Comparison of ENCODE assay signal across 8 cellular contexts in the genomic region with DNA sequence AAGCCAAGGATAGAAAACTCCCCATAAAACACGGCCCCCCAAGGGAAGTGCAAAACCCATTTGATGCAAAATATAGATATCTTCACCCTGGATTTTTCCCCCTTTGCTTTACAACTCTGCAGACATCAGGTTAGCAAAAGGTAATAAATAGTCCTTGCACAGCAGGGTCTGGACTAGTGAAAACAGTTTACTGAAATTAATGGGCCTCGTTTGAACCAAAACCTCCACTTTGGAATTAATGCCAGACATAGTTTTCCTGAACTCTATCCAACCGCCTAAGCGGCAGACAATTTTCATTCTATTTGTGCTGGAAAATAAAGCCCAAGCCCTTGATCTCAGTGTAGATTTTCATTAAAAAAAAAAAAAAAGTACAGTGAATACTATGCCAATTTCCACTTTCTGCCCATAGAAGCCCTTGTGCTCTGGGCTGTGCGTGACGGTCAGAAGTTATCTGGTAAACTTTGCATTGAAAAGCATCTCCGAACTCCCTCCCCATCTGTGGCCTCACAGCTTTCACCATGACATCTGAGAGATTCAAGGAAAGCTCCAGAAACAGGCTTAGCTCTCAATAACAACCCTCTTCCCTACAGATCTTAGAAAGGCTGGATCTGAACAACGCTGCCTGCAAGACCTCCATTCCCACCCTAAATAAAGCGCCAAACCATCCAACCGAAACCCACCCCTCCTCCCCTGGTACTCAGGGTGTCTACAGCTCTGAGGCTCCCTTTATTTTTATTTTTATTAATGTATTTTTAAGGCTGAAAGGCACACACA. TPM values are rescaled to one million over a fixed set of nuclear protein-coding genes. Genes with fewer than 3 reads are reported as not detected.
DNase-seq lines count a peak whose midpoint lies in the region; ATAC-seq and FAIRE-seq lines count a peak whose summit lies in the region.

No MANE protein-coding gene starts in this region.

- POLR2A ChIA-PET in activated CD4-positive, alpha-beta memory T cell treated with anti-CD3 and anti-CD28 coated beads, Interleukin-2, amount 10 ng/mL, durations not matched to agents 7 days and 5 days (lab: Charles Lee), result interaction anchor here (1.0 to 13.0 kb wide), 15 partner anchors 10 to 127 kb away, joined by 3 to 229 read pairs (median 6); a partner anchor contains a TSS

- 23 to 41% (median 36%) methylated on average over 10 of the region's 10 CpGs for WGBS in small intestine, 3 donors

- H3K4me1 ChIP-seq in HUES48 (ENCODE audit: control insufficient read depth, insufficient read depth, low read length) (peaks cover 78% of the 10 kb centered on the region), small intestine (ENCODE audit: control insufficient read depth in 2 of 2, insufficient read depth in 1 of 2, low read depth in 1 of 2, low read length in 1 of 2) (peaks cover 8 to 40% of the 10 kb centered on the region in 2 donors)

- no peaks in the 10 kb centered on the region for H3K36me3 Mint-ChIP-seq in activated CD4-positive, alpha-beta memory T cell treated with anti-CD3 and anti-CD28 coated beads, Interleukin-2, amount 10 ng/mL, durations not matched to agents 7 days and 5 days (ENCODE audit: low read depth)

- H3K27me3 ChIP-seq in HUES48 (ENCODE audit: control insufficient read depth, insufficient read depth, low read length) (peaks cover 9% of the 10 kb centered on the region), small intestine (ENCODE audit: control insufficient read depth in 2 of 2, insufficient read depth in 2 of 2, low read length in 2 of 2) (no peaks in the 10 kb centered on the region)

- H3K4me3 ChIP-seq in HUES48 (ENCODE audit: low read depth, low read length) (peak overlapping the region; percentile 71), small intestine (ENCODE audit: low read depth in 1 of 2, low read length in 2 of 2) (peak overlapping the region in 1 of 2 donors; percentile 43)

- no peaks in the 10 kb centered on the region for H3K9me3 Mint-ChIP-seq in activated CD4-positive, alpha-beta memory T cell treated with anti-CD3 and anti-CD28 coated beads, Interleukin-2, amount 10 ng/mL, durations not matched to agents 7 days and 5 days

- DNase-seq in NCI-H510A treated with DMSO at 0.1 percent for 48 hours (lab: John Stamatoyannopoulos, UW), result peak; percentile 51
- no peak for DNase-seq in NCI-H510A (lab: John Stamatoyannopoulos, UW)
- no peak for DNase-seq in activated CD4-positive, alpha-beta memory T cell treated with anti-CD3 and anti-CD28 coated beads, Interleukin-2, amount 10 ng/mL, durations not matched to agents 7 days and 5 days
- DNase-seq in globus pallidus (ENCODE audit: low spot score), result peak; percentile 77
- DNase-seq in small intestine, result no peak
- no peak for DNase-seq in activated CD4-positive, alpha-beta T cell treated with anti-CD3 and anti-CD28 coated beads, Interleukin-2, amount 50 U/mL, for 1 hour

- H3K4me3 Mint-ChIP-seq in activated CD4-positive, alpha-beta memory T cell treated with anti-CD3 and anti-CD28 coated beads, Interleukin-2, amount 10 ng/mL, durations not matched to agents 7 days and 5 days, result peak overlapping the region; percentile 63

- peak overlapping the region; percentile 100 for H3K27ac Mint-ChIP-seq in activated CD4-positive, alpha-beta memory T cell treated with anti-CD3 and anti-CD28 coated beads, Interleukin-2, amount 10 ng/mL, durations not matched to agents 7 days and 5 days

- no peak overlapping the region; the same call in 1 of the 2 replicates for H3K9ac ChIP-seq in HUES48 (ENCODE audit: low read depth, low read length)

- CTCF ChIA-PET in activated CD4-positive, alpha-beta memory T cell treated with anti-CD3 and anti-CD28 coated beads, Interleukin-2, amount 10 ng/mL, durations not matched to agents 7 days and 5 days (lab: Charles Lee), result interaction anchor here (0.6 to 4.2 kb wide), 10 partner anchors 11 to 131 kb away, joined by 3 to 29 read pairs (median 6); a partner anchor contains a TSS

- ATAC-seq in GM21381 (IDR thresholded peaks at IDR 0.05; ENCODE audit: unreplicated experiment), result no peak

- H3K9me3 ChIP-seq in HUES48 (ENCODE audit: control insufficient read depth, insufficient read depth, low read length) (no peaks in the 10 kb centered on the region), small intestine (ENCODE audit: control insufficient read depth, low read depth) (no peaks in the 10 kb centered on the region)

- H3K36me3 ChIP-seq in HUES48 (ENCODE audit: control insufficient read depth, insufficient read depth, low read length) (no peaks in the 10 kb centered on the region), small intestine (ENCODE audit: control insufficient read depth in 2 of 2, insufficient read depth in 2 of 2, low read length in 2 of 2) (no peaks in the 10 kb centered on the region)

- peaks cover 90% of the 10 kb centered on the region for H3K4me1 Mint-ChIP-seq in activated CD4-positive, alpha-beta memory T cell treated with anti-CD3 and anti-CD28 coated beads, Interleukin-2, amount 10 ng/mL, durations not matched to agents 7 days and 5 days

- H3K27me3 Mint-ChIP-seq in activated CD4-positive, alpha-beta memory T cell treated with anti-CD3 and anti-CD28 coated beads, Interleukin-2, amount 10 ng/mL, durations not matched to agents 7 days and 5 days, result no peaks in the 10 kb centered on the region

- H3K27ac ChIP-seq in HUES48 (ENCODE audit: low read depth, low read length) (peak overlapping the region; percentile 80), small intestine (ENCODE audit: low read depth in 1 of 2, low read length in 1 of 2) (peak overlapping the region; percentile 73 to 98)

- FAIRE-seq in small intestine (lab: Jason Lieb, UNC), result no peak

RNA-seq across cellular contexts. Expression of a gene that starts 11.0 kb away (rescaled TPM):
- 10 to 100 TPM; 39.0 to 39.3 TPM for total RNA-seq in activated CD4-positive, alpha-beta memory T cell treated with anti-CD3 and anti-CD28 coated beads, Interleukin-2, amount 10 ng/mL, durations not matched to agents 7 days and 5 days
- polyA plus RNA-seq in small intestine, result 10 to 100 TPM in 1 of 3 donors, 1 to 10 TPM in 2; 2.0 to 14.3 (median 3.2) TPM

RNA-seq across cellular contexts. Expression of a gene that starts 58.6 kb away (rescaled TPM):
- total RNA-seq in activated CD4-positive, alpha-beta memory T cell treated with anti-CD3 and anti-CD28 coated beads, Interleukin-2, amount 10 ng/mL, durations not matched to agents 7 days and 5 days, result 10 to 100 TPM in 1 of 2 experiments, 1 to 10 TPM in 1; 9.6 to 12.8 TPM
- polyA plus RNA-seq in small intestine, result 1 to 10 TPM; 7.6 to 9.2 (median 8.5) TPM

Comparison
In these comparisons a context has a peak if more than half of its experiments do, and no peak if none do; other contexts are left out.
1. DNase-seq: peak in NCI-H510A treated with DMSO at 0.1 percent for 48 hours (single experiment) and globus pallidus (single experiment); none in NCI-H510A (single experiment), activated CD4-positive, alpha-beta memory T cell treated with anti-CD3 and anti-CD28 coated beads, Interleukin-2, amount 10 ng/mL, durations not matched to agents 7 days and 5 days (single experiment), small intestine (single experiment) and activated CD4-positive, alpha-beta T cell treated with anti-CD3 and anti-CD28 coated beads, Interleukin-2, amount 50 U/mL, for 1 hour (single experiment).